In the genomic region with DNA sequence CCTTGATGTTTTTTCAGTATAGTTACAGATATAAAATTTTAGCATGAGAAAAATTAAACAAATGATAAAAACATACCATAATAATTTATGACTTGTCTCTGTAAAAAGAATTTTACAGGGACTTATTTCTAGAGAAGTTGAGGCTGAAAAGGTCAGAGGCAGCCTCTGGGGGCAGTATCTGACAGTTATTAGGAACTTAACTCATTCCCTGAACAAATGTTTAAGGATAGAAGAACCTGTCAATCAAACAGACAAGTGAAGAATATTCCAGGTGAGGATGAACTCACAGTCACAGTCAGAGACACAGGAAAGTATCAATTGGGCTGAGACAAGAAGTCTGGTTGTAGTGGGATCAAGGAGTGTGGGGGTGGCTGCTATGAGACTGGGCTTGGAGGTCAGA, we compare ENCODE assay signal across 1 cellular context.
TF ChIP-seq lines count a peak whose summit lies in the region.

No MANE protein-coding gene starts in this region.

TF ChIP-seq in IMR-90, 13 proteins besides CTCF, POLR2A, EP300 and RAD21:
- TF ChIP-seq BHLHE40 (IDR thresholded peaks at IDR 0.05; ENCODE audit: low read depth, low read length) (no peak), NFE2L2 (IDR thresholded peaks at IDR 0.05; ENCODE audit: low read depth, low read length) (no peak), CHD1 (IDR thresholded peaks at IDR 0.05; ENCODE audit: low read depth, low read length) (no peak), CEBPB (IDR thresholded peaks at IDR 0.05; ENCODE audit: low read depth, low read length) (no peak), FOS (IDR thresholded peaks at IDR 0.05; ENCODE audit: low read depth, low read length) (no peak), MXI1 (IDR thresholded peaks at IDR 0.05; ENCODE audit: borderline replicate concordance, low read depth, low read length) (no peak)
- TF ChIP-seq, protein P1, sequence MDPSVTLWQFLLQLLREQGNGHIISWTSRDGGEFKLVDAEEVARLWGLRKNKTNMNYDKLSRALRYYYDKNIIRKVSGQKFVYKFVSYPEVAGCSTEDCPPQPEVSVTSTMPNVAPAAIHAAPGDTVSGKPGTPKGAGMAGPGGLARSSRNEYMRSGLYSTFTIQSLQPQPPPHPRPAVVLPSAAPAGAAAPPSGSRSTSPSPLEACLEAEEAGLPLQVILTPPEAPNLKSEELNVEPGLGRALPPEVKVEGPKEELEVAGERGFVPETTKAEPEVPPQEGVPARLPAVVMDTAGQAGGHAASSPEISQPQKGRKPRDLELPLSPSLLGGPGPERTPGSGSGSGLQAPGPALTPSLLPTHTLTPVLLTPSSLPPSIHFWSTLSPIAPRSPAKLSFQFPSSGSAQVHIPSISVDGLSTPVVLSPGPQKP (IDR thresholded peaks at IDR 0.05; ENCODE audit: borderline replicate concordance, low read depth, low read length) = no peak
- TF ChIP-seq, protein P2, sequence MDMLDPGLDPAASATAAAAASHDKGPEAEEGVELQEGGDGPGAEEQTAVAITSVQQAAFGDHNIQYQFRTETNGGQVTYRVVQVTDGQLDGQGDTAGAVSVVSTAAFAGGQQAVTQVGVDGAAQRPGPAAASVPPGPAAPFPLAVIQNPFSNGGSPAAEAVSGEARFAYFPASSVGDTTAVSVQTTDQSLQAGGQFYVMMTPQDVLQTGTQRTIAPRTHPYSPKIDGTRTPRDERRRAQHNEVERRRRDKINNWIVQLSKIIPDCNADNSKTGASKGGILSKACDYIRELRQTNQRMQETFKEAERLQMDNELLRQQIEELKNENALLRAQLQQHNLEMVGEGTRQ (IDR thresholded peaks at IDR 0.05; ENCODE audit: low read depth, low read length) = no peak
